Comparison of ENCODE assay signal across 17 cellular contexts in the genomic region with DNA sequence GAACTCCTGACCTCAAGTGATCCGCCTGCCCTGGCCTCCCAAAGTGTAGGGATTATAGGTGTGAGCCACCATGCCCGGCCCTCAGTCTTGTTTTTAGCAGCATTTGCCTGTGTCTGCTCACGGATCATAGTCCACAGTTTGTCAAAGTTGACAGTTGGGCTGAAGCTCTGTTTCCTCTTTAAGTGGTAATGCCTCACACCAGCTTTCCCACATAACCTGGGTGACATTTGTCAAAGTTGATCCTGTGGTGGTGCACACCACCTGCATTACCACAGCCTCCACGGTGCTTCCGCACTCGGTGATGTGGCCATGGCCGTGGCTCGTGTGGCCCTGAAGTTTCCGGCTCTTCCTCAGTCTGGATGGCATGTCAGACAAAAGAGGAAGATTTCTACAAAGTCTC. TPM values are rescaled to one million over a fixed set of nuclear protein-coding genes. Genes with fewer than 3 reads are reported as not detected.
DNase-seq lines count a peak whose midpoint lies in the region; ATAC-seq, FAIRE-seq and TF ChIP-seq lines count a peak whose summit lies in the region.
"Had no signal": no experiment of that assay in that cellular context is flagged by ENCODE, and none has a peak within 500 bp of the region (broad histone marks: within the 10 kb centered on the region; RNA-seq: fewer than 3 reads in every experiment).

No MANE protein-coding gene starts in this region.

- FAIRE-seq in H1 (lab: Jason Lieb, UNC), result no peak
- FAIRE-seq: endometrium had no signal

- H3K56ac ChIP-seq in H1 (replicated peaks; ENCODE audit: insufficient read length, low read depth, low read length), result no peak overlapping the region

- H3K9ac ChIP-seq in H1 (replicated peaks in 1 of 4; ENCODE audit: extremely low read depth in 1 of 4, low read depth in 3 of 4, low read length in 3 of 4), result no peak overlapping the region

- CTCF ChIA-PET in activated CD4-positive, alpha-beta T cell treated with anti-CD3 and anti-CD28 coated beads, Interleukin-2, amount 10 ng/mL, durations not matched to agents 7 days and 5 days (lab: Charles Lee), result no interaction called here
- CTCF ChIA-PET in H1 (lab: Charles Lee; ENCODE audit: partially characterized antibody), result interaction anchor here (0.6 to 1.2 kb wide), 3 partner anchors 12 to 662 kb away, joined by 3 to 4 read pairs (median 4); no protein-coding TSS in a partner anchor

- no peak overlapping the region for H2AFZ ChIP-seq in H1 (ENCODE audit: low read length)

- no peak overlapping the region for H2BK15ac ChIP-seq in H1 (ENCODE audit: low read length)

- H3K4me1 ChIP-seq in H1 (replicated peaks in 1 of 4; ENCODE audit: control insufficient read depth in 3 of 4, insufficient read depth in 4 of 4, low read length in 3 of 4) (peaks cover 4 to 7% (median 6%) of the 10 kb centered on the region in 4 experiments), suprapubic skin (no peaks in the 10 kb centered on the region)

- H4K91ac ChIP-seq in H1 (replicated peaks; ENCODE audit: insufficient read length, low read length), result no peak overlapping the region

- H3K27me3 ChIP-seq in H1 (replicated peaks in 1 of 4; ENCODE audit: control insufficient read depth in 3 of 4, extremely low read depth in 1 of 4, insufficient read depth in 3 of 4, low read length in 3 of 4) (no peaks in the 10 kb centered on the region), suprapubic skin (no peaks in the 10 kb centered on the region)

- peaks cover 18% of the 10 kb centered on the region for H3K27me3 Mint-ChIP-seq in activated CD4-positive, alpha-beta T cell treated with anti-CD3 and anti-CD28 coated beads, Interleukin-2, amount 10 ng/mL, durations not matched to agents 7 days and 5 days

- no peaks in the 10 kb centered on the region for H3K36me3 Mint-ChIP-seq in activated CD4-positive, alpha-beta T cell treated with anti-CD3 and anti-CD28 coated beads, Interleukin-2, amount 10 ng/mL, durations not matched to agents 7 days and 5 days (ENCODE audit: low read depth)

- H4K20me1 ChIP-seq in H1 (replicated peaks in 1 of 2; ENCODE audit: control insufficient read depth in 1 of 2, insufficient read depth in 2 of 2, low read length in 2 of 2), result no peaks in the 10 kb centered on the region

- TF ChIP-seq EP300 in H1 (IDR thresholded peaks at IDR 0.05; ENCODE audit: borderline replicate concordance in 1 of 2, low read depth in 2 of 2, low read length in 2 of 2) (no peak), suprapubic skin (IDR thresholded peaks at IDR 0.05) (no peak)

- DNase-seq in activated CD4-positive, alpha-beta T cell treated with anti-CD3 and anti-CD28 coated beads, Interleukin-2, amount 10 ng/mL, durations not matched to agents 7 days and 5 days, result peak; percentile 18
- no peak for DNase-seq in activated CD4-positive, alpha-beta T cell treated with anti-CD3 and anti-CD28 coated beads, Interleukin-2, amount 50 U/mL, for 1 hour
- peak; percentile 72 to 80 for DNase-seq in NOMO-1 (lab: John Stamatoyannopoulos, UW; ENCODE audit: unreplicated experiment in 2 of 2)
- DNase-seq in H1 (ENCODE audit: low read depth in 1 of 2, low spot score in 2 of 2), result no peak
- DNase-seq in suprapubic skin (ENCODE audit: low spot score in 2 of 2), result peak; percentile 17 to 32
- no peak for DNase-seq in NCI-H524 treated with DMSO at 0.1 percent for 48 hours (lab: John Stamatoyannopoulos, UW)
- DNase-seq in cerebellar cortex (ENCODE audit: low spot score), result no peak
- DNase-seq: activated CD4-positive, alpha-beta T cell treated with anti-CD3 and anti-CD28 coated beads for 36 hours; CD8-positive, alpha-beta memory T cell; foreskin melanocyte; NCI-H1048; NCI-H774; substantia nigra had no signal

- POLR2A ChIA-PET in activated CD4-positive, alpha-beta T cell treated with anti-CD3 and anti-CD28 coated beads, Interleukin-2, amount 10 ng/mL, durations not matched to agents 7 days and 5 days (lab: Charles Lee), result no interaction called here
- POLR2A ChIA-PET in H1 (lab: Charles Lee; ENCODE audit: partially characterized antibody), result no interaction called here

- TF ChIP-seq POLR2A in H1 (IDR thresholded peaks at IDR 0.05; ENCODE audit: control extremely low read depth in 1 of 2, low read depth in 2 of 2, low read length in 2 of 2), result no peak
- no peak for TF ChIP-seq POLR2A in suprapubic skin (IDR thresholded peaks at IDR 0.05)

- H3K23ac ChIP-seq in H1 (ENCODE audit: insufficient read length), result no peak overlapping the region

- H2BK20ac ChIP-seq in H1 (ENCODE audit: low read length), result no peak overlapping the region

- no peak for ATAC-seq in GM18907 (IDR thresholded peaks at IDR 0.05; ENCODE audit: unreplicated experiment)
- ATAC-seq: activated CD4-positive, alpha-beta T cell treated with anti-CD3 and anti-CD28 coated beads for 36 hours had no signal

- no peak overlapping the region; the same call in 1 of the 2 replicates for H2BK5ac ChIP-seq in H1 (ENCODE audit: low read depth, low read length)

- no peak overlapping the region for H3K14ac ChIP-seq in H1 (ENCODE audit: insufficient read length)

- no peaks in the 10 kb centered on the region for H3K23me2 ChIP-seq in H1 (ENCODE audit: low read depth, low read length)

- 98% methylated on average over 9 of the region's 9 CpGs; no CpG with 5 or more reads in 1 of the 2 experiments for WGBS in H1 (ENCODE audit: extremely low coverage in 1 of 2, insufficient coverage in 1 of 2, insufficient read length in 1 of 2, insufficient replicate concordance in 2 of 2, low coverage in 1 of 2, low lambda C conversion rate in 2 of 2, missing lambda C conversion rate in 1 of 2), 2 experiments
- 93% methylated on average over 9 of the region's 9 CpGs for WGBS in suprapubic skin

- H3K36me3 ChIP-seq in H1 (ENCODE audit: control insufficient read depth in 2 of 4, insufficient read depth in 4 of 4, low read length in 3 of 4) (no peaks in the 10 kb centered on the region), suprapubic skin (peaks cover 7% of the 10 kb centered on the region)
- H3K36me3 ChIP-seq: HAP-1 had no signal

- no peak overlapping the region; the same call in 1 of the 2 replicates for H4K8ac ChIP-seq in H1 (ENCODE audit: extremely low read depth, insufficient read depth, low read length)

- H2AK5ac ChIP-seq in H1 (ENCODE audit: low read depth, low read length), result 0 out of 2 replicates have a peak overlapping the region, but pooled peaks have one; percentile 33

- H3K9me3 ChIP-seq in H1 (ENCODE audit: insufficient read depth in 2 of 2, low read depth in 1 of 2, low read length in 1 of 2), result no peaks in the 10 kb centered on the region
- H3K9me3 ChIP-seq in suprapubic skin, result no peaks in the 10 kb centered on the region
- H3K9me3 ChIP-seq: HAP-1 had no signal

- H2BK12ac ChIP-seq in H1 (ENCODE audit: low read depth, low read length), result no peak overlapping the region

- no peak overlapping the region for H3K4me3 ChIP-seq in H1 (ENCODE audit: extremely low read depth in 1 of 4, insufficient read depth in 2 of 4, low read depth in 3 of 4, low read length in 4 of 4)
- no peak overlapping the region for H3K4me3 ChIP-seq in suprapubic skin
- H3K4me3 ChIP-seq: HAP-1 had no signal

- no peak for TF ChIP-seq CTCF in H1 (IDR thresholded peaks at IDR 0.05; ENCODE audit: control extremely low read depth in 1 of 3, insufficient read depth in 1 of 3, low read depth in 1 of 3, low read length in 3 of 3)
- TF ChIP-seq CTCF in suprapubic skin (IDR thresholded peaks at IDR 0.05), result no peak

- H3K27ac Mint-ChIP-seq in activated CD4-positive, alpha-beta T cell treated with anti-CD3 and anti-CD28 coated beads, Interleukin-2, amount 10 ng/mL, durations not matched to agents 7 days and 5 days, result no peak overlapping the region
- H3K27ac Mint-ChIP-seq: activated CD4-positive, alpha-beta T cell treated with anti-CD3 and anti-CD28 coated beads for 36 hours had no signal

- peaks cover 19% of the 10 kb centered on the region for H3K4me1 Mint-ChIP-seq in activated CD4-positive, alpha-beta T cell treated with anti-CD3 and anti-CD28 coated beads, Interleukin-2, amount 10 ng/mL, durations not matched to agents 7 days and 5 days
- H3K4me1 Mint-ChIP-seq: activated CD4-positive, alpha-beta T cell treated with anti-CD3 and anti-CD28 coated beads for 36 hours had no signal

- no peaks in the 10 kb centered on the region for H3K79me1 ChIP-seq in H1 (ENCODE audit: low read depth, low read length)

- H3K18ac ChIP-seq in H1 (ENCODE audit: extremely low read depth, low read length), result no peak overlapping the region

- no peak overlapping the region for H3K4ac ChIP-seq in H1 (replicated peaks; ENCODE audit: insufficient read length, low read depth, low read length)

- H3K27ac ChIP-seq in H1 (ENCODE audit: low read depth, low read length) (no peak overlapping the region), suprapubic skin (no peak overlapping the region)

- no peaks in the 10 kb centered on the region for H3K9me3 Mint-ChIP-seq in activated CD4-positive, alpha-beta T cell treated with anti-CD3 and anti-CD28 coated beads, Interleukin-2, amount 10 ng/mL, durations not matched to agents 7 days and 5 days
- H3K9me3 Mint-ChIP-seq: CD8-positive, alpha-beta memory T cell; neural crest cell had no signal

- no peak overlapping the region for H2BK120ac ChIP-seq in H1 (replicated peaks; ENCODE audit: low read depth, low read length)

- TF ChIP-seq RAD21 in H1 (IDR thresholded peaks at IDR 0.05 in 1 of 2, conservative IDR thresholded peaks at IDR 0.05 in 1 of 2; ENCODE audit: low read depth in 2 of 2, low read length in 2 of 2), result no peak

- no peak overlapping the region for H3K4me3 Mint-ChIP-seq in activated CD4-positive, alpha-beta T cell treated with anti-CD3 and anti-CD28 coated beads, Interleukin-2, amount 10 ng/mL, durations not matched to agents 7 days and 5 days
- H3K4me3 Mint-ChIP-seq: activated CD4-positive, alpha-beta T cell treated with anti-CD3 and anti-CD28 coated beads for 36 hours; neural crest cell had no signal

- no peaks in the 10 kb centered on the region; a peak in 1 of 4 replicates for H3K79me2 ChIP-seq in H1 (ENCODE audit: control insufficient read depth in 1 of 2, insufficient read depth in 2 of 2, low read length in 2 of 2)

- no peak overlapping the region for H3K4me2 ChIP-seq in H1 (ENCODE audit: insufficient read depth in 1 of 2, low read depth in 2 of 2, low read length in 2 of 2)

- no peak overlapping the region for H4K5ac ChIP-seq in H1 (ENCODE audit: insufficient read length, low read depth, low read length)

RNA-seq across cellular contexts. Expression of a gene that starts 27.1 kb away (rescaled TPM):
- total RNA-seq in activated CD4-positive, alpha-beta T cell treated with anti-CD3 and anti-CD28 coated beads, Interleukin-2, amount 10 ng/mL, durations not matched to agents 7 days and 5 days, result 1 to 10 TPM in 1 of 2 experiments, under 1 TPM in 1; 0.92 to 1.3 TPM
- total RNA-seq in H1 (2021; fragmentation: NEBNext Ultra II Directional; extraction: Animal tissue kit (Norgen Biotek cat#: 25700)), result 39.3 and 40.9 TPM in 2 replicates
- 15.2 TPM in 2 replicates for polyA plus RNA-seq in H1 (2011; rRNA removed)
- 16.7 TPM for polyA plus RNA-seq in H1 (2011; cell fraction: cytosol; rRNA removed)
- 27.4 TPM for polyA plus RNA-seq in H1 (2011; cell fraction: nucleus; rRNA removed)
- 17.8 to 28.0 TPM (median 22.6 TPM) in 4 replicates for polyA plus RNA-seq in H1 (2012, experiment 1 of 2)
- polyA plus RNA-seq in H1 (2012, experiment 2 of 2), result 6.0 TPM
- polyA plus RNA-seq in H1 (2013, experiment 1 of 2), result 65.4 TPM
- polyA plus RNA-seq in H1 (2013, experiment 2 of 2), result 69.7 TPM
- polyA minus RNA-seq in H1 (2011; rRNA and poly(A)+ RNA removed), result 54.0 and 57.9 TPM in 2 replicates
- polyA minus RNA-seq in H1 (2011; cell fraction: cytosol; rRNA and poly(A)+ RNA removed), result 14.6 TPM
- 33.4 TPM for polyA minus RNA-seq in H1 (2011; cell fraction: nucleus; rRNA and poly(A)+ RNA removed)
- 10 to 100 TPM in 3 of 4 donors, 1 to 10 TPM in 1; 5.8 to 15.2 (median 11.4) TPM for total RNA-seq in suprapubic skin

Comparison
In these comparisons a context has a peak if more than half of its experiments do, and no peak if none do; other contexts are left out.
1. DNase-seq: peak in activated CD4-positive, alpha-beta T cell treated with anti-CD3 and anti-CD28 coated beads, Interleukin-2, amount 10 ng/mL, durations not matched to agents 7 days and 5 days (single experiment), NOMO-1 (2 of 2) and suprapubic skin (2 of 2); none in activated CD4-positive, alpha-beta T cell treated with anti-CD3 and anti-CD28 coated beads, Interleukin-2, amount 50 U/mL, for 1 hour (single experiment), H1 (0 of 2), NCI-H524 treated with DMSO at 0.1 percent for 48 hours (single experiment) and cerebellar cortex (single experiment).